In the genomic region with DNA sequence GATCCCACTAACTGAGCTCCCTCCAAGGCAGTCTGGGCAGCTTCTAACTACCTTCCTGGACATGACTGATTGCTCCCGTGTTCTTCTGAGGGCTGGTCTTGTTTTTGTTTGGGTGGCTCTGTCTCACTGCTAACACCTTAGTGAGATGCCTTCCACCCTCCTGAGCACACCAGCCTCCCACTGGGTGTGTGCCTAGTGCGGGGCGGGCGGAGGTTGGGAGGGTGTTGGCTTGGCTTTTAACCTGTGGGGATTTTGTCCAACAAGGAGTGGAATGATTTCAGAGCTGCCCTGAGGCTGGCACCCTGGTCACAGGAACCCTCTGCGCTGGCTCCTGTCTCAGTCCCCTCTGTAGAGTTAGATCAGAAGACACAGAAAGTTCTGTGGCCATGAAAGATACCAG, we compare ENCODE assay signal across 17 cellular contexts.
"Had no signal": no experiment of that assay in that cellular context is flagged by ENCODE, and none has a peak within 500 bp of the region (broad histone marks: within the 10 kb centered on the region; RNA-seq: fewer than 3 reads in every experiment).

No MANE protein-coding gene starts in this region.

- H3K36me3 Mint-ChIP-seq: natural killer cell had no signal

- H3K4me1 Mint-ChIP-seq: natural killer cell had no signal

- H3K9me3 Mint-ChIP-seq: natural killer cell; stimulated activated naive CD8-positive, alpha-beta T cell treated with anti-CD3 and anti-CD28 coated beads, Interleukin-15, Interleukin-2, amounts not matched to agents 100 ng/mL and 50 ng/mL, for 24 hours had no signal

- H3K4me3 ChIP-seq: left lung, SK-N-MC, transverse colon, uterus had no signal

- ATAC-seq: left lung, natural killer cell had no signal

- H3K27me3 Mint-ChIP-seq: activated naive CD8-positive, alpha-beta T cell; progenitor cell of endocrine pancreas; stimulated activated naive CD8-positive, alpha-beta T cell treated with anti-CD3 and anti-CD28 coated beads, Interleukin-15, Interleukin-2, amounts not matched to agents 100 ng/mL and 50 ng/mL, for 24 hours had no signal

- H3K27ac Mint-ChIP-seq: activated naive CD8-positive, alpha-beta T cell; natural killer cell; progenitor cell of endocrine pancreas; stimulated activated naive CD8-positive, alpha-beta T cell treated with anti-CD3 and anti-CD28 coated beads, Interleukin-15, Interleukin-2, amounts not matched to agents 100 ng/mL and 50 ng/mL, for 24 hours had no signal

- DNase-seq: activated CD4-positive, alpha-beta T cell treated with anti-CD3 and anti-CD28 coated beads, Interleukin-2, amount 50 U/mL, for 4 hours; activated CD4-positive, CD25-positive, alpha-beta regulatory T cell treated with anti-CD3 and anti-CD28 coated beads, Interleukin-2, amount 50 U/mL, for 72 hours; activated gamma-delta T cell treated with Interleukin-2 at 50 U/mL for 16 hours; dermis blood vessel endothelial cell; effector memory CD4-positive, alpha-beta T cell; foreskin melanocyte; left lung; natural killer cell; retina; stimulated activated CD4-positive, alpha-beta T cell treated with anti-CD3 and anti-CD28 coated beads, Interleukin-4, amount 100 ng/mL, for 24 hours; transverse colon; uterus; WERI-Rb-1 had no signal

- H3K27ac ChIP-seq: left lung, SK-N-MC, transverse colon, uterus, WERI-Rb-1 had no signal

- H3K4me3 Mint-ChIP-seq: activated naive CD8-positive, alpha-beta T cell; natural killer cell; stimulated activated naive CD8-positive, alpha-beta T cell treated with anti-CD3 and anti-CD28 coated beads, Interleukin-15, Interleukin-2, amounts not matched to agents 100 ng/mL and 50 ng/mL, for 24 hours had no signal

- H3K27me3 ChIP-seq: left lung, transverse colon, uterus had no signal
